26 cellular contexts compared by ENCODE assay signal in the genomic region with DNA sequence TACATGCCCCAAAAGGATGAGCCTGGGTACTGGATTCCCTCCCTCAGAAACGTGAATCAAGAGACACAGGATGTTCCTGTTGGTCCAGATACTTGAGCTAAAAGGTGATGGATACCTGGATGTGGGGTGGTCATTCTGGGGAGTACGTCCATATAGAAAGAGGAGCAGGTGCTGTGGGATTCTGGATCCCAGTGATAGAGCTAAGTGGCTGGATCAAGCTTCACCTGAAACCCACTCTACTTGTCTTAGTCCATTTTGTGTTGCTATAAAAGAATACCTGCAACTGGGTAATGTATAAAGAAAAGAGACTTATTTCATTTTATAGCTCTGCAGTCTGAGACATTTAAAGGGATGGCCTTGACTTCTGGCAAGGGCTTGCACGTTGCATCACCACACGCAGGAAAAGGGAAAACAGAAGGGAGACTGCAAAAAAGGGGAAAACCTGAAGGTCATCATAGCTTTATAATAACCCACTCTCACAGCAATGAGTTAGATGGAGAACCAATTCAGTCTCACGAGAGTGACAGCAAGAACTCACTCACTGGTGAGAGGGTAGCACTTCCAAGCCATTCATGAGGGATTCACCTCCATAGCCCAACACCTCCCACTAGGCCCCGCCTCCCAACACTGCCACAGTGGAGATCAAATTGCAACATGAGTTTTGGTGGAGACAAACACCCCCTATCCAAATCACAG. TPM values are rescaled to one million over a fixed set of nuclear protein-coding genes. Genes with fewer than 3 reads are reported as not detected.
DNase-seq lines count a peak whose midpoint lies in the region; ATAC-seq and TF ChIP-seq lines count a peak whose summit lies in the region.
"Had no signal": no experiment of that assay in that cellular context is flagged by ENCODE, and none has a peak within 500 bp of the region (broad histone marks: within the 10 kb centered on the region; RNA-seq: fewer than 3 reads in every experiment).

No MANE protein-coding gene starts in this region.

- H3K36me3 Mint-ChIP-seq in HFFc6 (ENCODE audit: low read depth) = no peaks in the 10 kb centered on the region
- H3K36me3 Mint-ChIP-seq: activated CD8-positive, alpha-beta memory T cell treated with anti-CD3 and anti-CD28 coated beads, Interleukin-2, amount 10 ng/mL, durations not matched to agents 7 days and 5 days; activated naive CD4-positive, alpha-beta T cell treated with anti-CD3 and anti-CD28 coated beads, Interleukin-2, amount 50 U/mL, for 72 hours; naive thymus-derived CD4-positive, alpha-beta T cell; T-cell had no signal

- H3K27ac ChIP-seq in heart left ventricle (peak overlapping the region; percentile 37 to 87 (median 70)), body of pancreas (peak overlapping the region; percentile 25 to 98 (median 95)), mesenchymal stem cell (ENCODE audit: low read length, poor library complexity, severe bottlenecking) (no peak overlapping the region), urinary bladder (ENCODE audit: low read depth) (peak overlapping the region; percentile 48), osteoblast (ENCODE audit: low read depth, low read length) (no peak overlapping the region)

- H3K79me1 ChIP-seq in mesenchymal stem cell (replicated peaks; ENCODE audit: low read length, poor library complexity, severe bottlenecking) = peaks cover 22% of the 10 kb centered on the region

- H3K4me1 ChIP-seq in heart left ventricle (peaks cover 6 to 77% (median 49%) of the 10 kb centered on the region in 12 donors), body of pancreas (peaks cover 75% of the 10 kb centered on the region), mesenchymal stem cell (ENCODE audit: control insufficient read depth, insufficient read depth, low read depth, low read length) (peaks cover 17% of the 10 kb centered on the region), urinary bladder (ENCODE audit: insufficient read depth) (peaks cover 4% of the 10 kb centered on the region), osteoblast (ENCODE audit: insufficient read depth, low read length) (peaks cover 13% of the 10 kb centered on the region)
- H3K4me1 ChIP-seq: HAP-1 had no signal

- H3K4me3 ChIP-seq in heart left ventricle (no peak overlapping the region), body of pancreas (no peak overlapping the region), mesenchymal stem cell (ENCODE audit: insufficient read depth in 1 of 2, low read depth in 1 of 2, low read length in 2 of 2) (no peak overlapping the region), urinary bladder (ENCODE audit: low read depth, low read length) (no peak overlapping the region), osteoblast (ENCODE audit: insufficient read depth, low read length) (no peak overlapping the region)
- H3K4me3 ChIP-seq: HAP-1, MG63, skin epidermis, thyroid gland had no signal

- H2AK5ac ChIP-seq in mesenchymal stem cell (ENCODE audit: low read length, severe bottlenecking) = peak overlapping the region; percentile 61

- H3K9ac ChIP-seq in mesenchymal stem cell (ENCODE audit: low read length) = no peak overlapping the region

- H3K18ac ChIP-seq in mesenchymal stem cell (ENCODE audit: low read depth in 1 of 2, low read length in 2 of 2) = peak overlapping the region in 1 of 2 experiments; percentile 44

- no peaks in the 10 kb centered on the region for H3K9me3 ChIP-seq in heart left ventricle
- H3K9me3 ChIP-seq in body of pancreas = no peaks in the 10 kb centered on the region
- no peaks in the 10 kb centered on the region for H3K9me3 ChIP-seq in mesenchymal stem cell (ENCODE audit: control insufficient read depth, low read length)
- H3K9me3 ChIP-seq in osteoblast (ENCODE audit: low read depth, low read length) = no peaks in the 10 kb centered on the region
- H3K9me3 ChIP-seq: HAP-1, MG63, thyroid gland had no signal

- H3K36me3 ChIP-seq in heart left ventricle (no peaks in the 10 kb centered on the region), body of pancreas (replicated peaks in 1 of 2; ENCODE audit: insufficient read depth in 1 of 2, low read depth in 2 of 2) (no peaks in the 10 kb centered on the region), mesenchymal stem cell (ENCODE audit: control insufficient read depth in 1 of 2, insufficient read depth in 2 of 2, low read depth in 1 of 2, low read length in 2 of 2) (peaks cover 3 to 8% of the 10 kb centered on the region in 2 experiments), urinary bladder (ENCODE audit: insufficient read depth) (no peaks in the 10 kb centered on the region), osteoblast (ENCODE audit: insufficient read depth, low read length) (no peaks in the 10 kb centered on the region)
- H3K36me3 ChIP-seq: HAP-1, MG63, thyroid gland had no signal

- H3K27me3 Mint-ChIP-seq in HFFc6 (ENCODE audit: insufficient read depth) = no peaks in the 10 kb centered on the region; the same call in 1 of the 2 replicates

- DNase-seq in heart left ventricle (no peak), left ventricle myocardium superior (no peak), body of pancreas (peak in 1 of 4 donors; percentile 54), mesenchymal stem cell (no peak), osteoblast (ENCODE audit: insufficient read length, low spot score, missing footprints) (no peak), HFFc6 (no peak)
- DNase-seq: 8988T; activated CD4-positive, alpha-beta T cell treated with anti-CD3 and anti-CD28 coated beads for 48 hours; activated CD8-positive, alpha-beta memory T cell treated with anti-CD3 and anti-CD28 coated beads, Interleukin-2, amount 10 ng/mL, durations not matched to agents 7 days and 5 days; head of caudate nucleus; MG63; naive thymus-derived CD4-positive, alpha-beta T cell; NCI-H1436; NCI-H69; SIG-M5; stimulated activated CD4-positive, alpha-beta T cell treated with anti-CD3 and anti-CD28 coated beads, Interleukin-2, amount 100 ng/mL, for 24 hours; stimulated activated naive CD4-positive, alpha-beta T cell; T-cell; thyroid gland had no signal

- H4K8ac ChIP-seq in mesenchymal stem cell (ENCODE audit: low read length) = peak overlapping the region; percentile 27

- no peak for TF ChIP-seq CTCF in heart left ventricle (IDR thresholded peaks at IDR 0.05)
- TF ChIP-seq CTCF in body of pancreas (IDR thresholded peaks at IDR 0.05) = no peak
- no peak for TF ChIP-seq CTCF in osteoblast (IDR thresholded peaks at IDR 0.05; ENCODE audit: extremely low read depth, low read depth, low read length)
- no peak for TF ChIP-seq CTCF in HFFc6 (IDR thresholded peaks at IDR 0.05)

- intact Hi-C loops in heart left ventricle (cut with DNase I) = loop anchor here in 5 of 10 donors (5.0 to 10.0 kb wide), 5 partner anchors 52 to 87 kb away; no protein-coding TSS in a partner anchor
- intact Hi-C loops in left ventricle myocardium superior (cut with micrococcal nuclease) = loop anchor here (10.0 kb wide), 1 partner anchor 85 kb away; no protein-coding TSS in a partner anchor
- intact Hi-C loops in body of pancreas (cut with DNase I) = no loop called here

- H3K4me1 Mint-ChIP-seq in HFFc6 (ENCODE audit: low read depth) = peaks cover 26% of the 10 kb centered on the region
- H3K4me1 Mint-ChIP-seq: activated CD8-positive, alpha-beta memory T cell treated with anti-CD3 and anti-CD28 coated beads, Interleukin-2, amount 10 ng/mL, durations not matched to agents 7 days and 5 days; B cell; T-cell had no signal

- TF ChIP-seq POLR2A in heart left ventricle (IDR thresholded peaks at IDR 0.05) (no peak), body of pancreas (IDR thresholded peaks at IDR 0.05) (no peak)

- no peak overlapping the region for H3K14ac ChIP-seq in mesenchymal stem cell (ENCODE audit: low read length in 2 of 2)

- no peak overlapping the region for H2BK5ac ChIP-seq in mesenchymal stem cell (ENCODE audit: low read depth, low read length, poor library complexity, severe bottlenecking)

- WGBS in heart left ventricle, 4 donors = 80 to 93% (median 87%) methylated on average over 6 of the region's 6 CpGs
- WGBS in body of pancreas, 2 donors = 54 to 57% methylated on average over 6 of the region's 6 CpGs
- 93% methylated on average over 6 of the region's 6 CpGs for WGBS in mesenchymal stem cell
- WGBS in urinary bladder = 91% methylated on average over 6 of the region's 6 CpGs

- no peaks in the 10 kb centered on the region for H4K20me1 ChIP-seq in osteoblast (ENCODE audit: insufficient read depth, low read length)

- no peak overlapping the region for H2AFZ ChIP-seq in mesenchymal stem cell (ENCODE audit: low read depth, low read length)
- no peak overlapping the region for H2AFZ ChIP-seq in osteoblast (ENCODE audit: low read length)

- H2BK12ac ChIP-seq in mesenchymal stem cell (ENCODE audit: low read length in 2 of 2) = peak overlapping the region; percentile 59 to 83

- H3K27ac Mint-ChIP-seq in HFFc6 = no peak overlapping the region
- H3K27ac Mint-ChIP-seq: activated CD8-positive, alpha-beta memory T cell treated with anti-CD3 and anti-CD28 coated beads, Interleukin-2, amount 10 ng/mL, durations not matched to agents 7 days and 5 days; activated T-helper 1 cell treated with anti-CD3 and anti-CD28 coated beads, Interleukin-12 subunit alpha, Interleukin-12 subunit beta, Interleukin-2, Interleukin-4 antibody, amounts not matched to agents 30 ng/mL and 10 ng/mL and 1 ng/mL, durations not matched to agents 14 hours and 24 hours and 36 hours; B cell; naive thymus-derived CD4-positive, alpha-beta T cell; T-cell had no signal

- H3K4me2 ChIP-seq in mesenchymal stem cell (ENCODE audit: low read length, poor library complexity, severe bottlenecking) (no peak overlapping the region), osteoblast (ENCODE audit: insufficient read depth, low read length) (no peak overlapping the region)

- peak overlapping the region; percentile 85 for H4K91ac ChIP-seq in mesenchymal stem cell (ENCODE audit: low read length)

- no peaks in the 10 kb centered on the region for H3K79me2 ChIP-seq in osteoblast (ENCODE audit: insufficient read depth, low read length)

- no peak overlapping the region for H2BK120ac ChIP-seq in mesenchymal stem cell (ENCODE audit: low read depth, low read length)

- H3K23ac ChIP-seq in mesenchymal stem cell (ENCODE audit: low read length in 2 of 2) = no peak overlapping the region

- H3K27me3 ChIP-seq in heart left ventricle (no peaks in the 10 kb centered on the region), body of pancreas (no peaks in the 10 kb centered on the region), mesenchymal stem cell (ENCODE audit: control insufficient read depth in 1 of 2, insufficient read depth in 1 of 2, low read length in 2 of 2) (no peaks in the 10 kb centered on the region), osteoblast (ENCODE audit: insufficient read depth, low read length) (no peaks in the 10 kb centered on the region)
- H3K27me3 ChIP-seq: MG63, thyroid gland had no signal

- peak overlapping the region; percentile 95 for H2BK15ac ChIP-seq in mesenchymal stem cell (ENCODE audit: low read depth, poor library complexity, severe bottlenecking)

- no peak for ATAC-seq in heart left ventricle
- ATAC-seq in left ventricle myocardium superior = no peak
- no peak for ATAC-seq in body of pancreas
- ATAC-seq in HG03045 (IDR thresholded peaks at IDR 0.05; ENCODE audit: unreplicated experiment) = no peak
- ATAC-seq: activated CD8-positive, alpha-beta memory T cell treated with anti-CD3 and anti-CD28 coated beads, Interleukin-2, amount 10 ng/mL, durations not matched to agents 7 days and 5 days; activated naive CD4-positive, alpha-beta T cell treated with anti-CD3 and anti-CD28 coated beads, Interleukin-2, amount 50 U/mL, for 72 hours; naive thymus-derived CD4-positive, alpha-beta T cell; T-cell had no signal

- H3K4ac ChIP-seq in mesenchymal stem cell (ENCODE audit: low read depth in 1 of 2, low read length in 2 of 2) = no peak overlapping the region

- H3K9me3 Mint-ChIP-seq in HFFc6 = no peaks in the 10 kb centered on the region
- H3K9me3 Mint-ChIP-seq: activated naive CD4-positive, alpha-beta T cell treated with anti-CD3 and anti-CD28 coated beads, Interleukin-2, amount 50 U/mL, for 72 hours; activated T-helper 1 cell treated with anti-CD3 and anti-CD28 coated beads, Interleukin-12 subunit alpha, Interleukin-12 subunit beta, Interleukin-2, Interleukin-4 antibody, amounts not matched to agents 30 ng/mL and 10 ng/mL and 1 ng/mL, durations not matched to agents 14 hours and 24 hours and 36 hours; naive thymus-derived CD4-positive, alpha-beta T cell; T-cell had no signal

- H3K4me3 Mint-ChIP-seq in HFFc6 = no peak overlapping the region
- H3K4me3 Mint-ChIP-seq: activated CD8-positive, alpha-beta memory T cell treated with anti-CD3 and anti-CD28 coated beads, Interleukin-2, amount 10 ng/mL, durations not matched to agents 7 days and 5 days; activated T-helper 1 cell treated with anti-CD3 and anti-CD28 coated beads, Interleukin-12 subunit alpha, Interleukin-12 subunit beta, Interleukin-2, Interleukin-4 antibody, amounts not matched to agents 30 ng/mL and 10 ng/mL and 1 ng/mL, durations not matched to agents 14 hours and 24 hours and 36 hours; B cell; naive thymus-derived CD4-positive, alpha-beta T cell; T-cell had no signal

RNA-seq across cellular contexts. Expression of a gene that starts 31.2 kb away (rescaled TPM):
- total RNA-seq in heart left ventricle (10 to 100 TPM in 2 of 9 donors, 1 to 10 TPM in 7; 2.4 to 10.4 (median 4.9) TPM), left ventricle myocardium superior (8.0 TPM), body of pancreas (1 to 10 TPM; 2.3 to 6.9 TPM), urinary bladder (8.2 TPM), osteoblast (1.1 and 2.4 TPM in 2 replicates)
- polyA plus RNA-seq in heart left ventricle (10 to 100 TPM in 1 of 2 donors, 1 to 10 TPM in 1; 3.0 to 20.7 TPM), urinary bladder (15.0 TPM)
- 45.9 TPM for polyA plus RNA-seq in mesenchymal stem cell (2013, experiment 1 of 2)
- 43.6 TPM for polyA plus RNA-seq in mesenchymal stem cell (2013, experiment 2 of 2)
- total RNA-seq in HFFc6 (2021; fragmentation: NEBNext Ultra II Directional; extraction: Animal tissue kit (Norgen Biotek cat#: 25700)) = under 1 TPM; 0.07 to 0.25 (median 0.11) TPM
- total RNA-seq: activated CD8-positive, alpha-beta memory T cell treated with anti-CD3 and anti-CD28 coated beads, Interleukin-2, amount 10 ng/mL, durations not matched to agents 7 days and 5 days; activated T-helper 1 cell treated with anti-CD3 and anti-CD28 coated beads, Interleukin-12 subunit alpha, Interleukin-12 subunit beta, Interleukin-2, Interleukin-4 antibody, amounts not matched to agents 30 ng/mL and 10 ng/mL and 1 ng/mL, durations not matched to agents 14 hours and 24 hours and 36 hours had no signal

Comparison
In these comparisons a context has a peak if more than half of its experiments do, and no peak if none do; other contexts are left out.
1. H3K27ac ChIP-seq: peak in heart left ventricle (12 of 12), body of pancreas (4 of 4) and urinary bladder (single experiment); none in mesenchymal stem cell (single experiment) and osteoblast (single experiment).